1 cellular context compared by ENCODE assay signal in genomic region chr11:120334894-120335462, GRCh38.
A peak's percentile ranks its signal among the peaks of the same experiment; 100 is the strongest.
TF ChIP-seq lines count a peak whose summit lies in the region.

No MANE protein-coding gene starts in this region.

TF ChIP-seq in HEK293, 187 proteins besides CTCF, POLR2A, EP300 and RAD21 (continued from another document and continues in another):
- TF ChIP-seq, protein P1, sequence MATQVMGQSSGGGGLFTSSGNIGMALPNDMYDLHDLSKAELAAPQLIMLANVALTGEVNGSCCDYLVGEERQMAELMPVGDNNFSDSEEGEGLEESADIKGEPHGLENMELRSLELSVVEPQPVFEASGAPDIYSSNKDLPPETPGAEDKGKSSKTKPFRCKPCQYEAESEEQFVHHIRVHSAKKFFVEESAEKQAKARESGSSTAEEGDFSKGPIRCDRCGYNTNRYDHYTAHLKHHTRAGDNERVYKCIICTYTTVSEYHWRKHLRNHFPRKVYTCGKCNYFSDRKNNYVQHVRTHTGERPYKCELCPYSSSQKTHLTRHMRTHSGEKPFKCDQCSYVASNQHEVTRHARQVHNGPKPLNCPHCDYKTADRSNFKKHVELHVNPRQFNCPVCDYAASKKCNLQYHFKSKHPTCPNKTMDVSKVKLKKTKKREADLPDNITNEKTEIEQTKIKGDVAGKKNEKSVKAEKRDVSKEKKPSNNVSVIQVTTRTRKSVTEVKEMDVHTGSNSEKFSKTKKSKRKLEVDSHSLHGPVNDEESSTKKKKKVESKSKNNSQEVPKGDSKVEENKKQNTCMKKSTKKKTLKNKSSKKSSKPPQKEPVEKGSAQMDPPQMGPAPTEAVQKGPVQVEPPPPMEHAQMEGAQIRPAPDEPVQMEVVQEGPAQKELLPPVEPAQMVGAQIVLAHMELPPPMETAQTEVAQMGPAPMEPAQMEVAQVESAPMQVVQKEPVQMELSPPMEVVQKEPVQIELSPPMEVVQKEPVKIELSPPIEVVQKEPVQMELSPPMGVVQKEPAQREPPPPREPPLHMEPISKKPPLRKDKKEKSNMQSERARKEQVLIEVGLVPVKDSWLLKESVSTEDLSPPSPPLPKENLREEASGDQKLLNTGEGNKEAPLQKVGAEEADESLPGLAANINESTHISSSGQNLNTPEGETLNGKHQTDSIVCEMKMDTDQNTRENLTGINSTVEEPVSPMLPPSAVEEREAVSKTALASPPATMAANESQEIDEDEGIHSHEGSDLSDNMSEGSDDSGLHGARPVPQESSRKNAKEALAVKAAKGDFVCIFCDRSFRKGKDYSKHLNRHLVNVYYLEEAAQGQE (tag by site-specific recombination; IDR thresholded peaks at IDR 0.05), result no peak
- TF ChIP-seq OSR2 (tag by site-specific recombination; IDR thresholded peaks at IDR 0.05) (peak; percentile 85), ZEB2 (tag by site-specific recombination; IDR thresholded peaks at IDR 0.05) (peak; percentile 97), ZBTB21 (tag by site-specific recombination; IDR thresholded peaks at IDR 0.05) (peak; percentile 95), ZNF266 (tag by site-specific recombination; IDR thresholded peaks at IDR 0.05; ENCODE audit: low read depth) (no peak), ZNF654 (tag by site-specific recombination; IDR thresholded peaks at IDR 0.05; ENCODE audit: low read depth) (peak; percentile 63), ZNF580 (tag by site-specific recombination; IDR thresholded peaks at IDR 0.05) (peak; percentile 78; the same call in 1 of the 2 replicates), ZNF548 (tag by site-specific recombination; IDR thresholded peaks at IDR 0.05) (no peak), ZBTB49 (tag by site-specific recombination; IDR thresholded peaks at IDR 0.05; ENCODE audit: low read depth) (no peak), ZNF473 (tag by site-specific recombination; IDR thresholded peaks at IDR 0.05) (no peak), WT1 (tag by site-specific recombination; IDR thresholded peaks at IDR 0.05) (peak; percentile 47; the same call in 1 of the 2 replicates), KLF17 (tag by site-specific recombination; IDR thresholded peaks at IDR 0.05) (peak; percentile 76), ZNF600 (tag by site-specific recombination; IDR thresholded peaks at IDR 0.05) (peak; percentile 81), ZNF571 (tag by site-specific recombination; IDR thresholded peaks at IDR 0.05) (no peak), ZNF624 (tag by site-specific recombination; IDR thresholded peaks at IDR 0.05) (no peak), ZNF664 (tag by site-specific recombination; IDR thresholded peaks at IDR 0.05) (peak; percentile 63; the same call in 1 of the 2 replicates), ZNF398 (tag by site-specific recombination; IDR thresholded peaks at IDR 0.05) (peak; percentile 82), ZNF19 (tag by site-specific recombination; IDR thresholded peaks at IDR 0.05; ENCODE audit: low read depth) (no peak), HOXC10 (CRISPR knock-in tag; IDR thresholded peaks at IDR 0.05) (no peak), ZNF211 (tag by site-specific recombination; IDR thresholded peaks at IDR 0.05; ENCODE audit: low read depth) (no peak), ZNF350 (tag by site-specific recombination; IDR thresholded peaks at IDR 0.05) (no peak), SP3 (tag by site-specific recombination; IDR thresholded peaks at IDR 0.05) (no peak), ZNF626 (tag by site-specific recombination; IDR thresholded peaks at IDR 0.05) (no peak), TRIM28 (IDR thresholded peaks at IDR 0.05; ENCODE audit: borderline replicate concordance, low read length) (no peak; the same call in 1 of the 2 replicates), ZFP37 (tag by site-specific recombination; IDR thresholded peaks at IDR 0.05) (no peak), ZNF555 (tag by site-specific recombination; conservative IDR thresholded peaks at IDR 0.05) (no peak), BCL11B (tag by site-specific recombination; IDR thresholded peaks at IDR 0.05; ENCODE audit: low read depth) (peak; percentile 75), ZBTB1 (tag by site-specific recombination; IDR thresholded peaks at IDR 0.05) (no peak), ZNF549 (tag by site-specific recombination; IDR thresholded peaks at IDR 0.05) (no peak), ZNF561 (tag by site-specific recombination; IDR thresholded peaks at IDR 0.05; ENCODE audit: borderline replicate concordance) (0 out of 2 replicates have a peak, but pooled peaks have one; percentile 46), ZNF701 (tag by site-specific recombination; IDR thresholded peaks at IDR 0.05) (no peak), KLF9 (tag by site-specific recombination; IDR thresholded peaks at IDR 0.05; ENCODE audit: low read depth) (no peak), HOXD13 (CRISPR knock-in tag; IDR thresholded peaks at IDR 0.05; ENCODE audit: borderline replicate concordance) (no peak), GFI1B (tag by site-specific recombination; IDR thresholded peaks at IDR 0.05) (peak; percentile 61), ZNF777 (tag by site-specific recombination; IDR thresholded peaks at IDR 0.05; ENCODE audit: borderline replicate concordance) (no peak), ZNF324 (tag by site-specific recombination; IDR thresholded peaks at IDR 0.05) (peak; percentile 63; the same call in 1 of the 2 replicates)
- TF ChIP-seq, protein P2, sequence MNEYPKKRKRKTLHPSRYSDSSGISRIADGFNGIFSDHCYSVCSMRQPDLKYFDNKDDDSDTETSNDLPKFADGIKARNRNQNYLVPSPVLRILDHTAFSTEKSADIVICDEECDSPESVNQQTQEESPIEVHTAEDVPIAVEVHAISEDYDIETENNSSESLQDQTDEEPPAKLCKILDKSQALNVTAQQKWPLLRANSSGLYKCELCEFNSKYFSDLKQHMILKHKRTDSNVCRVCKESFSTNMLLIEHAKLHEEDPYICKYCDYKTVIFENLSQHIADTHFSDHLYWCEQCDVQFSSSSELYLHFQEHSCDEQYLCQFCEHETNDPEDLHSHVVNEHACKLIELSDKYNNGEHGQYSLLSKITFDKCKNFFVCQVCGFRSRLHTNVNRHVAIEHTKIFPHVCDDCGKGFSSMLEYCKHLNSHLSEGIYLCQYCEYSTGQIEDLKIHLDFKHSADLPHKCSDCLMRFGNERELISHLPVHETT (tag by site-specific recombination; IDR thresholded peaks at IDR 0.05), result peak; percentile 95
- TF ChIP-seq, protein P3, sequence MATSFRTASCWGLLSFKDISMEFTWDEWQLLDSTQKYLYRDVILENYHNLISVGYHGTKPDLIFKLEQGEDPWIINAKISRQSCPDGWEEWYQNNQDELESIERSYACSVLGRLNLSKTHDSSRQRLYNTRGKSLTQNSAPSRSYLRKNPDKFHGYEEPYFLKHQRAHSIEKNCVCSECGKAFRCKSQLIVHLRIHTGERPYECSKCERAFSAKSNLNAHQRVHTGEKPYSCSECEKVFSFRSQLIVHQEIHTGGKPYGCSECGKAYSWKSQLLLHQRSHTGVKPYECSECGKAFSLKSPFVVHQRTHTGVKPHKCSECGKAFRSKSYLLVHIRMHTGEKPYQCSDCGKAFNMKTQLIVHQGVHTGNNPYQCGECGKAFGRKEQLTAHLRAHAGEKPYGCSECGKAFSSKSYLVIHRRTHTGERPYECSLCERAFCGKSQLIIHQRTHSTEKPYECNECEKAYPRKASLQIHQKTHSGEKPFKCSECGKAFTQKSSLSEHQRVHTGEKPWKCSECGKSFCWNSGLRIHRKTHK (tag by site-specific recombination; IDR thresholded peaks at IDR 0.05), result no peak
- TF ChIP-seq, protein P4, sequence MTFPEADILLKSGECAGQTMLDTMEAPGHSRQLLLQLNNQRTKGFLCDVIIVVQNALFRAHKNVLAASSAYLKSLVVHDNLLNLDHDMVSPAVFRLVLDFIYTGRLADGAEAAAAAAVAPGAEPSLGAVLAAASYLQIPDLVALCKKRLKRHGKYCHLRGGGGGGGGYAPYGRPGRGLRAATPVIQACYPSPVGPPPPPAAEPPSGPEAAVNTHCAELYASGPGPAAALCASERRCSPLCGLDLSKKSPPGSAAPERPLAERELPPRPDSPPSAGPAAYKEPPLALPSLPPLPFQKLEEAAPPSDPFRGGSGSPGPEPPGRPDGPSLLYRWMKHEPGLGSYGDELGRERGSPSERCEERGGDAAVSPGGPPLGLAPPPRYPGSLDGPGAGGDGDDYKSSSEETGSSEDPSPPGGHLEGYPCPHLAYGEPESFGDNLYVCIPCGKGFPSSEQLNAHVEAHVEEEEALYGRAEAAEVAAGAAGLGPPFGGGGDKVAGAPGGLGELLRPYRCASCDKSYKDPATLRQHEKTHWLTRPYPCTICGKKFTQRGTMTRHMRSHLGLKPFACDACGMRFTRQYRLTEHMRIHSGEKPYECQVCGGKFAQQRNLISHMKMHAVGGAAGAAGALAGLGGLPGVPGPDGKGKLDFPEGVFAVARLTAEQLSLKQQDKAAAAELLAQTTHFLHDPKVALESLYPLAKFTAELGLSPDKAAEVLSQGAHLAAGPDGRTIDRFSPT (tag by site-specific recombination; IDR thresholded peaks at IDR 0.05), result no peak
- TF ChIP-seq, protein P5, sequence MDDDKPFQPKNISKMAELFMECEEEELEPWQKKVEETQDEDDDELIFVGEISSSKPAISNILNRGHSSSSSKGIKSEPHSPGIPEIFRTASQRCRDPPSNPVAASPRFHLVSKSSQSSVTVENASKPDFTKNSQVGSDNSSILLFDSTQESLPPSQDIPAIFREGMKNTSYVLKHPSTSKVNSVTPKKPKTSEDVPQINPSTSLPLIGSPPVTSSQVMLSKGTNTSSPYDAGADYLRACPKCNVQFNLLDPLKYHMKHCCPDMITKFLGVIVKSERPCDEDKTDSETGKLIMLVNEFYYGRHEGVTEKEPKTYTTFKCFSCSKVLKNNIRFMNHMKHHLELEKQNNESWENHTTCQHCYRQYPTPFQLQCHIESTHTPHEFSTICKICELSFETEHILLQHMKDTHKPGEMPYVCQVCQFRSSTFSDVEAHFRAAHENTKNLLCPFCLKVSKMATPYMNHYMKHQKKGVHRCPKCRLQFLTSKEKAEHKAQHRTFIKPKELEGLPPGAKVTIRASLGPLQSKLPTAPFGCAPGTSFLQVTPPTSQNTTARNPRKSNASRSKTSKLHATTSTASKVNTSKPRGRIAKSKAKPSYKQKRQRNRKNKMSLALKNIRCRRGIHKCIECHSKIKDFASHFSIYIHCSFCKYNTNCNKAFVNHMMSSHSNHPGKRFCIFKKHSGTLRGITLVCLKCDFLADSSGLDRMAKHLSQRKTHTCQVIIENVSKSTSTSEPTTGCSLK (tag by site-specific recombination; IDR thresholded peaks at IDR 0.05), result no peak
- TF ChIP-seq, protein P6, sequence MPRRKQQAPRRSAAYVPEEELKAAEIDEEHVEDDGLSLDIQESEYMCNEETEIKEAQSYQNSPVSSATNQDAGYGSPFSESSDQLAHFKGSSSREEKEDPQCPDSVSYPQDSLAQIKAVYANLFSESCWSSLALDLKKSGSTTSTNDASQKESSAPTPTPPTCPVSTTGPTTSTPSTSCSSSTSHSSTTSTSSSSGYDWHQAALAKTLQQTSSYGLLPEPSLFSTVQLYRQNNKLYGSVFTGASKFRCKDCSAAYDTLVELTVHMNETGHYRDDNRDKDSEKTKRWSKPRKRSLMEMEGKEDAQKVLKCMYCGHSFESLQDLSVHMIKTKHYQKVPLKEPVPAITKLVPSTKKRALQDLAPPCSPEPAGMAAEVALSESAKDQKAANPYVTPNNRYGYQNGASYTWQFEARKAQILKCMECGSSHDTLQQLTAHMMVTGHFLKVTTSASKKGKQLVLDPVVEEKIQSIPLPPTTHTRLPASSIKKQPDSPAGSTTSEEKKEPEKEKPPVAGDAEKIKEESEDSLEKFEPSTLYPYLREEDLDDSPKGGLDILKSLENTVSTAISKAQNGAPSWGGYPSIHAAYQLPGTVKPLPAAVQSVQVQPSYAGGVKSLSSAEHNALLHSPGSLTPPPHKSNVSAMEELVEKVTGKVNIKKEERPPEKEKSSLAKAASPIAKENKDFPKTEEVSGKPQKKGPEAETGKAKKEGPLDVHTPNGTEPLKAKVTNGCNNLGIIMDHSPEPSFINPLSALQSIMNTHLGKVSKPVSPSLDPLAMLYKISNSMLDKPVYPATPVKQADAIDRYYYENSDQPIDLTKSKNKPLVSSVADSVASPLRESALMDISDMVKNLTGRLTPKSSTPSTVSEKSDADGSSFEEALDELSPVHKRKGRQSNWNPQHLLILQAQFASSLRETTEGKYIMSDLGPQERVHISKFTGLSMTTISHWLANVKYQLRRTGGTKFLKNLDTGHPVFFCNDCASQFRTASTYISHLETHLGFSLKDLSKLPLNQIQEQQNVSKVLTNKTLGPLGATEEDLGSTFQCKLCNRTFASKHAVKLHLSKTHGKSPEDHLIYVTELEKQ (tag by site-specific recombination; IDR thresholded peaks at IDR 0.05; ENCODE audit: borderline replicate concordance), result peak; percentile 31; the same call in 1 of the 2 replicates
